Comparison of ENCODE assay signal across 6 cellular contexts in genomic region chr19:41376998-41377365, GRCh38. TPM values are rescaled to one million over a fixed set of nuclear protein-coding genes. Genes with fewer than 3 reads are reported as not detected.
DNase-seq lines count a peak whose midpoint lies in the region; ATAC-seq, FAIRE-seq and TF ChIP-seq lines count a peak whose summit lies in the region.

No MANE protein-coding gene starts in this region.

- H3K4me1 ChIP-seq in esophagus (ENCODE audit: control insufficient read depth in 2 of 2, insufficient read depth in 2 of 2, low read length in 1 of 2) (peaks cover 0 to 4% of the 10 kb centered on the region in 2 donors), skeletal muscle tissue (ENCODE audit: control insufficient read depth in 3 of 3, insufficient read depth in 3 of 3, low read length in 3 of 3) (peaks cover 10 to 29% (median 18%) of the 10 kb centered on the region in 3 donors)

- peak overlapping the region; percentile 63 to 76 for H3K27ac ChIP-seq in esophagus (ENCODE audit: low read depth in 2 of 2, low read length in 1 of 2)
- H3K27ac ChIP-seq in skeletal muscle tissue (ENCODE audit: low read depth, low read length) = no peak overlapping the region

- no peaks in the 10 kb centered on the region for H3K27me3 ChIP-seq in esophagus (ENCODE audit: control insufficient read depth in 1 of 2, insufficient read depth in 2 of 2, low read length in 2 of 2)
- peaks cover 0 to 8% (median 7%) of the 10 kb centered on the region in 3 donors for H3K27me3 ChIP-seq in skeletal muscle tissue (ENCODE audit: control insufficient read depth in 3 of 3, insufficient read depth in 3 of 3, low read length in 3 of 3)

- peak overlapping the region; percentile 64 to 71 for H3K4me3 ChIP-seq in esophagus (ENCODE audit: low read depth in 1 of 2, low read length in 2 of 2)
- H3K4me3 ChIP-seq in skeletal muscle tissue (ENCODE audit: low read length in 3 of 3) = peak overlapping the region; percentile 64 to 74 (median 70)

- 52 to 55% methylated on average over 8 of the region's 8 CpGs for WGBS in esophagus, 2 donors

- H3K9ac ChIP-seq in skeletal muscle tissue (ENCODE audit: low read depth in 1 of 3, low read length in 3 of 3) = peak overlapping the region in 2 of 3 donors; percentile 70 to 72

- H3K4me1 Mint-ChIP-seq in WTC11 = peaks cover 17% of the 10 kb centered on the region

- POLR2A ChIA-PET in WTC11 (lab: Charles Lee) = interaction anchor here (0.5 to 1.0 kb wide), 2 partner anchors 31 to 50 kb away, joined by 4 to 5 read pairs; partner anchors contain the start of gene B3GNT8

- peaks cover 0 to 3% of the 10 kb centered on the region in 2 donors for H3K36me3 ChIP-seq in esophagus (ENCODE audit: control insufficient read depth in 2 of 2, insufficient read depth in 2 of 2, low read length in 1 of 2)
- no peaks in the 10 kb centered on the region for H3K36me3 ChIP-seq in skeletal muscle tissue (ENCODE audit: control insufficient read depth in 3 of 3, insufficient read depth in 3 of 3, low read length in 3 of 3)

- CTCF ChIA-PET in WTC11 (lab: Charles Lee) = interaction anchor here (0.6 to 6.2 kb wide), 3 partner anchors 12 to 71 kb away, joined by 3 to 45 read pairs (median 5); partner anchors contain the start of gene B9D2

- H3K9me3 ChIP-seq in esophagus (ENCODE audit: control insufficient read depth in 2 of 2, insufficient read depth in 1 of 2, low read depth in 1 of 2, low read length in 1 of 2) (no peaks in the 10 kb centered on the region), skeletal muscle tissue (ENCODE audit: control insufficient read depth in 3 of 3, low read length in 3 of 3) (no peaks in the 10 kb centered on the region)

- H3K4me3 Mint-ChIP-seq in WTC11 = peak overlapping the region; percentile 80

- no peak overlapping the region; the same call in 1 of the 2 replicates for H3K27ac Mint-ChIP-seq in WTC11

- no peaks in the 10 kb centered on the region for H3K9me3 Mint-ChIP-seq in WTC11

- TF ChIP-seq CTCF in WTC11 (IDR thresholded peaks at IDR 0.05) = no peak

- no peak; the same call in 1 of the 2 replicates for ATAC-seq in WTC11

- peaks cover 14% of the 10 kb centered on the region for H3K27me3 Mint-ChIP-seq in WTC11 (ENCODE audit: low read depth)

- DNase-seq in WTC11 (ENCODE audit: low spot score) (no peak), RCC 7860 (ENCODE audit: low spot score) (no peak), UCSD-AML1 (lab: John Stamatoyannopoulos, UW; ENCODE audit: unreplicated experiment) (no peak), SHP77 treated with DMSO at 0.1 percent for 48 hours (lab: John Stamatoyannopoulos, UW) (no peak)

- FAIRE-seq in RCC 7860 (lab: Jason Lieb, UNC) = no peak

- H3K36me3 Mint-ChIP-seq in WTC11 = no peaks in the 10 kb centered on the region

TF ChIP-seq in WTC11, 78 proteins besides CTCF, POLR2A, EP300 and RAD21:
- TF ChIP-seq MLX (CRISPR knock-in tag; IDR thresholded peaks at IDR 0.05) (no peak), ATF6 (CRISPR knock-in tag; IDR thresholded peaks at IDR 0.05) (no peak), FOXJ3 (CRISPR knock-in tag; IDR thresholded peaks at IDR 0.05; ENCODE audit: borderline replicate concordance) (no peak)
- TF ChIP-seq, protein P1, sequence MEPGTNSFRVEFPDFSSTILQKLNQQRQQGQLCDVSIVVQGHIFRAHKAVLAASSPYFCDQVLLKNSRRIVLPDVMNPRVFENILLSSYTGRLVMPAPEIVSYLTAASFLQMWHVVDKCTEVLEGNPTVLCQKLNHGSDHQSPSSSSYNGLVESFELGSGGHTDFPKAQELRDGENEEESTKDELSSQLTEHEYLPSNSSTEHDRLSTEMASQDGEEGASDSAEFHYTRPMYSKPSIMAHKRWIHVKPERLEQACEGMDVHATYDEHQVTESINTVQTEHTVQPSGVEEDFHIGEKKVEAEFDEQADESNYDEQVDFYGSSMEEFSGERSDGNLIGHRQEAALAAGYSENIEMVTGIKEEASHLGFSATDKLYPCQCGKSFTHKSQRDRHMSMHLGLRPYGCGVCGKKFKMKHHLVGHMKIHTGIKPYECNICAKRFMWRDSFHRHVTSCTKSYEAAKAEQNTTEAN (CRISPR knock-in tag; IDR thresholded peaks at IDR 0.05) = no peak
- TF ChIP-seq, protein P2, sequence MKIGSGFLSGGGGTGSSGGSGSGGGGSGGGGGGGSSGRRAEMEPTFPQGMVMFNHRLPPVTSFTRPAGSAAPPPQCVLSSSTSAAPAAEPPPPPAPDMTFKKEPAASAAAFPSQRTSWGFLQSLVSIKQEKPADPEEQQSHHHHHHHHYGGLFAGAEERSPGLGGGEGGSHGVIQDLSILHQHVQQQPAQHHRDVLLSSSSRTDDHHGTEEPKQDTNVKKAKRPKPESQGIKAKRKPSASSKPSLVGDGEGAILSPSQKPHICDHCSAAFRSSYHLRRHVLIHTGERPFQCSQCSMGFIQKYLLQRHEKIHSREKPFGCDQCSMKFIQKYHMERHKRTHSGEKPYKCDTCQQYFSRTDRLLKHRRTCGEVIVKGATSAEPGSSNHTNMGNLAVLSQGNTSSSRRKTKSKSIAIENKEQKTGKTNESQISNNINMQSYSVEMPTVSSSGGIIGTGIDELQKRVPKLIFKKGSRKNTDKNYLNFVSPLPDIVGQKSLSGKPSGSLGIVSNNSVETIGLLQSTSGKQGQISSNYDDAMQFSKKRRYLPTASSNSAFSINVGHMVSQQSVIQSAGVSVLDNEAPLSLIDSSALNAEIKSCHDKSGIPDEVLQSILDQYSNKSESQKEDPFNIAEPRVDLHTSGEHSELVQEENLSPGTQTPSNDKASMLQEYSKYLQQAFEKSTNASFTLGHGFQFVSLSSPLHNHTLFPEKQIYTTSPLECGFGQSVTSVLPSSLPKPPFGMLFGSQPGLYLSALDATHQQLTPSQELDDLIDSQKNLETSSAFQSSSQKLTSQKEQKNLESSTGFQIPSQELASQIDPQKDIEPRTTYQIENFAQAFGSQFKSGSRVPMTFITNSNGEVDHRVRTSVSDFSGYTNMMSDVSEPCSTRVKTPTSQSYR (CRISPR knock-in tag; IDR thresholded peaks at IDR 0.05) = no peak
- TF ChIP-seq, protein P3, sequence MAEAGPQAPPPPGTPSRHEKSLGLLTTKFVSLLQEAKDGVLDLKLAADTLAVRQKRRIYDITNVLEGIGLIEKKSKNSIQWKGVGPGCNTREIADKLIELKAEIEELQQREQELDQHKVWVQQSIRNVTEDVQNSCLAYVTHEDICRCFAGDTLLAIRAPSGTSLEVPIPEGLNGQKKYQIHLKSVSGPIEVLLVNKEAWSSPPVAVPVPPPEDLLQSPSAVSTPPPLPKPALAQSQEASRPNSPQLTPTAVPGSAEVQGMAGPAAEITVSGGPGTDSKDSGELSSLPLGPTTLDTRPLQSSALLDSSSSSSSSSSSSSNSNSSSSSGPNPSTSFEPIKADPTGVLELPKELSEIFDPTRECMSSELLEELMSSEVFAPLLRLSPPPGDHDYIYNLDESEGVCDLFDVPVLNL (CRISPR knock-in tag; IDR thresholded peaks at IDR 0.05; ENCODE audit: borderline replicate concordance, low read depth) = no peak

RNA-seq across cellular contexts. Expression of gene TMEM91, which starts 0.6 kb away (rescaled TPM):
- total RNA-seq in WTC11 (2021) = 5.3 to 6.0 TPM (median 5.3 TPM) in 3 replicates
- 10 to 100 TPM; 13.8 to 17.3 TPM for polyA plus RNA-seq in esophagus
- total RNA-seq in skeletal muscle tissue = 2.1 TPM

RNA-seq across cellular contexts. Expression of gene B9D2, which starts 13.0 kb away (rescaled TPM):
- total RNA-seq in WTC11 (2021) (4.5 to 6.3 TPM (median 4.7 TPM) in 3 replicates), skeletal muscle tissue (2.1 TPM)
- 1 to 10 TPM; 3.1 to 6.0 TPM for polyA plus RNA-seq in esophagus

RNA-seq across cellular contexts. Expression of gene EXOSC5, which starts 20.2 kb away (rescaled TPM):
- total RNA-seq in WTC11 (2021) = 56.4 to 60.3 TPM (median 56.6 TPM) in 3 replicates
- polyA plus RNA-seq in esophagus = 10 to 100 TPM; 26.3 to 31.9 TPM
- total RNA-seq in skeletal muscle tissue = 13.0 TPM

RNA-seq across cellular contexts. Expression of gene BCKDHA, which starts 20.6 kb away (rescaled TPM):
- total RNA-seq in WTC11 (2021) = 18.8 to 34.8 TPM (median 32.6 TPM) in 3 replicates
- 10 to 100 TPM; 37.0 to 61.8 TPM for polyA plus RNA-seq in esophagus
- total RNA-seq in skeletal muscle tissue = 46.4 TPM

RNA-seq across cellular contexts. Expression of gene TGFB1, which starts 23.3 kb away (rescaled TPM):
- total RNA-seq in WTC11 (2021) = 10.4 to 11.8 TPM (median 11.0 TPM) in 3 replicates
- 10 to 100 TPM; 16.2 to 77.1 TPM for polyA plus RNA-seq in esophagus
- 3.1 TPM for total RNA-seq in skeletal muscle tissue
